In the genomic region with DNA sequence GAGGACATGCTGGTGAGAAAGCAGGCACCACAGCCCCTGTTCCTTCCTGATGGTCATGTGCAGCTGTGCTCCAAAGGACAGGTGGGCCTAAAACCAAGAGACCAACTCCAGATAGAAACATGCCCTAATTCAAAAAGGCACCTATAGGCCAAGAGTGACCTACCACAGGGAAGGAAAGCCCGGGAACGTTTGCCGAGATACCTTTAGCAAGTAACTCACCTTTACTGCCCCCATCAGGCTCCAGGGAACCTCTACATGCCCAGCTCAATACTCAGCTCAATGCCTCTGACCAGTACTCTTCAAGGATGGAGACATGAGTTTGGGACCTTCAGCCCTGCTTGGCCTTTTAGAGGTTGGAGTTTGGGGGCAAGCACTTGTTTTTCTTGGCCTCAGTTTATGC, we compare ENCODE assay signal across 13 cellular contexts.
"Had no signal": no experiment of that assay in that cellular context is flagged by ENCODE, and none has a peak within 500 bp of the region (broad histone marks: within the 10 kb centered on the region; RNA-seq: fewer than 3 reads in every experiment).

No MANE protein-coding gene starts in this region.

- H3K4me1 ChIP-seq: stomach, uterus had no signal

- H3K27me3 ChIP-seq: neutrophil, stomach, uterus had no signal

- H3K27ac ChIP-seq: cardiac muscle cell, neutrophil, stomach, uterus had no signal

- FAIRE-seq: frontal cortex, small intestine had no signal

- H3K4me3 ChIP-seq: cardiac muscle cell, stomach, uterus had no signal

- DNase-seq: activated CD4-positive, alpha-beta T cell treated with anti-CD3 and anti-CD28 coated beads, Interleukin-2, amount 10 ng/mL, durations not matched to agents 7 days and 5 days; activated CD4-positive, CD25-positive, alpha-beta regulatory T cell; activated CD8-positive, alpha-beta memory T cell treated with anti-CD3 and anti-CD28 coated beads for 24 hours; activated naive CD4-positive, alpha-beta T cell treated with anti-CD3 and anti-CD28 coated beads for 36 hours; midbrain; right cardiac atrium; small intestine; stomach; uterus had no signal

- H3K9me3 ChIP-seq: neutrophil, stomach, uterus had no signal

- ATAC-seq: activated T-helper 17 cell treated with anti-CD3 and anti-CD28 coated beads, Interleukin-2, amount 50 U/mL, for 72 hours; right cardiac atrium had no signal

- H3K36me3 ChIP-seq: cardiac muscle cell, neutrophil, stomach, uterus had no signal
